Comparison of ENCODE assay signal across 9 cellular contexts in the genomic region with DNA sequence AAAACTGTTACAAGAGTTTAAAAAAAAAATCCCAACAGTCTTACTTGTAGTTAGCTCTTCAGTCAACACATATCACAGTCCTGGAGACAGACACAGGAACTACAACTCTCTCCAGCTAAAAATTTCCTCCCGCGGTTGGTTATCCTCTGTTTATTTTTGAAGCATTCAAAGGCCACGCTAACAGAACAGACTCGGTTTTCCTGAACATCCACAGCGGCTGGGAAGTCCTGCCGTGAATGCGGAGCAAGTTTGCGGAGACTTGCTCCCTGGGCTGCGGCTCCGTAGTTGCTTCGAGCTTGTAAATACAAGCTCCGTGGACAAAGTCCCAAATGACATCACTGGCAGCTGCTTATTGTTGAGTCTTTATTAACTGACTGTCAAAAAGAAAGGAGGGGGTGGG. TPM values are rescaled to one million over a fixed set of nuclear protein-coding genes. Genes with fewer than 3 reads are reported as not detected.
DNase-seq lines count a peak whose midpoint lies in the region; ATAC-seq and TF ChIP-seq lines count a peak whose summit lies in the region.
"Had no signal": no experiment of that assay in that cellular context is flagged by ENCODE, and none has a peak within 500 bp of the region (broad histone marks: within the 10 kb centered on the region; RNA-seq: fewer than 3 reads in every experiment).

A gene (minus strand): TSS at position 292 of the 400 bp plus-strand sequence. CDS start 50,937 bp downstream, outside the sequence.

- peaks cover 33% of the 10 kb centered on the region for H3K4me1 ChIP-seq in SJSA1 (replicated peaks)

- ATAC-seq in Right ventricle myocardium inferior (peak; percentile 47), omental fat pad (ENCODE audit: low FRiP score) (no peak), GM21619 (IDR thresholded peaks at IDR 0.05; ENCODE audit: unreplicated experiment) (no peak)

- no peak for TF ChIP-seq CTCF in omental fat pad (IDR thresholded peaks at IDR 0.05)

- H3K9me3 ChIP-seq in SJSA1 (replicated peaks), result no peaks in the 10 kb centered on the region

- no peaks in the 10 kb centered on the region for H3K27me3 ChIP-seq in SJSA1 (replicated peaks)

- DNase-seq in AG20443 (ENCODE audit: low spot score) (peak; percentile 57), SJSA1 (ENCODE audit: low read depth in 1 of 2, low spot score in 2 of 2) (peak; percentile 51 to 78), Right ventricle myocardium inferior (ENCODE audit: missing footprints) (no peak), non-pigmented ciliary epithelial cell (ENCODE audit: low read depth) (peak; percentile 30), omental fat pad (ENCODE audit: low spot score) (no peak), NCI-H524 (lab: John Stamatoyannopoulos, UW) (no peak), NCI-H2107 (lab: John Stamatoyannopoulos, UW) (no peak)
- DNase-seq: SW 1271 had no signal

- intact Hi-C loops in Right ventricle myocardium inferior (cut with DNase I), result loop anchor here (10.0 kb wide), 1 partner anchor 303 kb away; no protein-coding TSS in a partner anchor

- H3K36me3 ChIP-seq in SJSA1, result no peaks in the 10 kb centered on the region

- H3K4me3 ChIP-seq in SJSA1, result peak within 1 kb of the TSS; percentile 34

- H3K27ac ChIP-seq in SJSA1, result peak within 1 kb of the TSS; percentile 64

RNA-seq across cellular contexts. Expression of the gene that starts here (rescaled TPM):
- 1.2 and 2.5 TPM in 2 replicates for total RNA-seq in SJSA1 (2014; rRNA removed; shearing (Covaris generic))
- total RNA-seq in Right ventricle myocardium inferior (4.3 TPM), omental fat pad (1 to 10 TPM in 1 of 4 donors, under 1 TPM in 3; 0.37 to 1.3 (median 0.83) TPM)

Comparison
In these comparisons a context has a peak if more than half of its experiments do, and no peak if none do; other contexts are left out.
1. DNase-seq: peak in AG20443 (single experiment), SJSA1 (2 of 2) and non-pigmented ciliary epithelial cell (single experiment); none in Right ventricle myocardium inferior (single experiment), omental fat pad (single experiment), NCI-H524 (0 of 2) and NCI-H2107 (single experiment).